31 cellular contexts compared by ENCODE assay signal in the genomic region with DNA sequence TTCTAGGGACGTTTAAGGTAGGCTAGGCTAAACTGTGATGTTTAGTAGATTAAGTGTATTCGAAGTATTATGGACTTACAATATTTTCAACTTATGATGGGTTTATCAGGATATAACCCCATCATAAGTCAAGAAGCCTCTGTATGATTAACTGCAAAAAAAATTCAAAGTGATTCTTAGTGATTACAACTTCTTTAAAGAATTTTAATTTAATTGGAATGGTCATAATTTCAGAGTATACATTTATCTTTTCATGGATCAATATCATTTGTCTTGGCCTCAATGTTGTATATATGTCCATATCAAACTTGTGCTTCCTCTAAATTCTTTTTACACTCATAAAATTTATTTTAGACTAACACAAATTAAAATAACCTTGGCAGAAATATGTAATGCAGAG.
"Had no signal": no experiment of that assay in that cellular context is flagged by ENCODE, and none has a peak within 500 bp of the region (broad histone marks: within the 10 kb centered on the region; RNA-seq: fewer than 3 reads in every experiment).

No MANE protein-coding gene starts in this region.

- H3K9ac ChIP-seq: KMS-11 had no signal

- H3K36me3 ChIP-seq: MG63 had no signal

- DNase-seq: Karpas-422, Kasumi-1, KG1, MG63, MM.1S, MV-4-11, NCI-H1048, NCI-H1092, NCI-H1092 treated with DMSO at 0.1 percent for 48 hours, NCI-H1417, NCI-H1417 treated with DMSO at 0.1 percent for 48 hours, NCI-H1436, NCI-H1436 treated with DMSO at 0.1 percent for 48 hours, NCI-H146, NCI-H1694, NCI-H1694 treated with DMSO at 0.1 percent for 48 hours, NCI-H187, NCI-H187 treated with DMSO at 0.1 percent for 48 hours, NCI-H1930, NCI-H2029, NCI-H2029 treated with DMSO at 0.1 percent for 48 hours, NCI-H2081, NCI-H2081 treated with DMSO at 0.1 percent for 48 hours, NCI-H2107, NCI-H2171, NCI-H2171 treated with DMSO at 0.1 percent for 48 hours, NCI-H2227 treated with DMSO at 0.1 percent for 48 hours, NCI-H226, NCI-H345, NCI-H446 had no signal

- H3K27me3 ChIP-seq: MG63 had no signal

- H3K27ac ChIP-seq: KMS-11 had no signal

- H3K4me2 ChIP-seq: KMS-11 had no signal

- H3K4me3 ChIP-seq: MG63 had no signal
